Comparison of ENCODE assay signal across 18 cellular contexts in the genomic region with DNA sequence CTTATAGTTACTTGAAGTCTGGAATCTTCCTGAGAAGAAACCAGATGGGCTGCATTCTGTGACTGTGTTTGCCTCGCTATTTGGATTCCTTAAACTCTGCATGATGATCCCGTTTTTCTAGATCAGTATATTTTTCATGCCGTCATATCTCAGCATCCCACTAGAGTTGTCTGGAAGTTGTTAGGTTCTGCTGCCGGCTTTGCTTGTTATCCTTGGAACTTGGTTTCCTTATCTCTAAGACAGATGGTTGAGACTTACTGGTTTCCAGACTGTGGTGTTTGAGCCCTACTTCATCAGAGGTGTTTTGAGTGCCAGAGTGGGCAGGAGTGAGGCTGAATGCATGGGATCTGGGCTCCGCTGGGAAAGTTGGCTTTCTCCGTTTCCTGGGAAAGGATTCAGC. TPM values are rescaled to one million over a fixed set of nuclear protein-coding genes. Genes with fewer than 3 reads are reported as not detected.
DNase-seq lines count a peak whose midpoint lies in the region; ATAC-seq and TF ChIP-seq lines count a peak whose summit lies in the region.
"Had no signal": no experiment of that assay in that cellular context is flagged by ENCODE, and none has a peak within 500 bp of the region (broad histone marks: within the 10 kb centered on the region; RNA-seq: fewer than 3 reads in every experiment).

No MANE protein-coding gene starts in this region.

- H3K79me2 ChIP-seq in SK-N-SH (ENCODE audit: insufficient read depth), result peaks cover 6% of the 10 kb centered on the region; the same call in 1 of the 2 replicates

- H3K27ac ChIP-seq in BLaER1 treated with 17β-estradiol and CSF1 and Interleukin-3, amounts not matched to agents 10 nM and 100 nM, result peak overlapping the region in 4 of 11 experiments; percentile 9 to 30 (median 14); a peak in 2 of 22 replicates
- peak overlapping the region; percentile 30 to 68 for H3K27ac ChIP-seq in coronary artery
- H3K27ac ChIP-seq in SK-N-SH (ENCODE audit: low read depth in 2 of 2, low read length in 1 of 2), result no peak overlapping the region

- H3K36me3 Mint-ChIP-seq in T-helper 17 cell (ENCODE audit: low read depth), result peaks cover 9% of the 10 kb centered on the region
- H3K36me3 Mint-ChIP-seq in neural crest cell (ENCODE audit: low read depth), result no peaks in the 10 kb centered on the region

- no peaks in the 10 kb centered on the region for H3K27me3 ChIP-seq in BLaER1 treated with 17β-estradiol and CSF1 and Interleukin-3, amounts not matched to agents 10 nM and 100 nM
- H3K27me3 ChIP-seq in SK-N-SH (ENCODE audit: insufficient read depth), result no peaks in the 10 kb centered on the region

- peak overlapping the region in 1 of 11 experiments; percentile 31; a peak in 1 of 22 replicates for H3K9ac ChIP-seq in BLaER1 treated with 17β-estradiol and CSF1 and Interleukin-3, amounts not matched to agents 10 nM and 100 nM
- no peak overlapping the region for H3K9ac ChIP-seq in SK-N-SH

- no peak for TF ChIP-seq EP300 in SK-N-SH (IDR thresholded peaks at IDR 0.05; ENCODE audit: borderline replicate concordance in 1 of 2, low read depth in 1 of 2, low read length in 1 of 2)

- CTCF ChIA-PET in SK-N-SH (lab: Yijun Ruan, JAX), result interaction anchor here (1.0 to 1.3 kb wide), 2 partner anchors 29 to 51 kb away, joined by 4 to 5 read pairs; a partner anchor contains a TSS

- H3K4me3 Mint-ChIP-seq in T-helper 17 cell (no peak overlapping the region), neural crest cell (no peak overlapping the region)
- H3K4me3 Mint-ChIP-seq: CD4-positive, alpha-beta T cell had no signal

- ATAC-seq in T-helper 17 cell, result no peak
- ATAC-seq in HG03175 (IDR thresholded peaks at IDR 0.05; ENCODE audit: unreplicated experiment), result no peak
- ATAC-seq: HCT116 had no signal

- H4K20me1 ChIP-seq in BLaER1 treated with 17β-estradiol and CSF1 and Interleukin-3, amounts not matched to agents 10 nM and 100 nM, result peaks cover 0 to 17% (median 4%) of the 10 kb centered on the region in 11 experiments; a peak in 8 of 22 replicates
- H4K20me1 ChIP-seq in SK-N-SH (ENCODE audit: insufficient read depth), result no peaks in the 10 kb centered on the region

- H3K9me3 Mint-ChIP-seq in neural crest cell, result no peaks in the 10 kb centered on the region
- H3K9me3 Mint-ChIP-seq: CD4-positive, alpha-beta T cell had no signal

- no peak for TF ChIP-seq RAD21 in SK-N-SH (IDR thresholded peaks at IDR 0.05; ENCODE audit: low read length)

- H3K4me1 Mint-ChIP-seq in T-helper 17 cell, result peaks cover 10% of the 10 kb centered on the region
- H3K4me1 Mint-ChIP-seq in neural crest cell, result peaks cover 10% of the 10 kb centered on the region

- POLR2A ChIA-PET in SK-N-SH (lab: Yijun Ruan, JAX), result no interaction called here

- H3K4me1 ChIP-seq in BLaER1 treated with 17β-estradiol and CSF1 and Interleukin-3, amounts not matched to agents 10 nM and 100 nM, result peaks cover 63 to 87% (median 75%) of the 10 kb centered on the region in 10 experiments
- peaks cover 0 to 8% of the 10 kb centered on the region in 2 experiments; a peak in 1 of 4 replicates for H3K4me1 ChIP-seq in SK-N-SH (ENCODE audit: control insufficient read depth in 1 of 2, insufficient read depth in 2 of 2, low read depth in 1 of 2, low read length in 1 of 2)

- TF ChIP-seq CTCF in coronary artery (IDR thresholded peaks at IDR 0.05), result no peak
- no peak for TF ChIP-seq CTCF in neural crest cell (conservative IDR thresholded peaks at IDR 0.05)
- no peak for TF ChIP-seq CTCF in SK-N-SH (IDR thresholded peaks at IDR 0.05)

- H3F3A ChIP-seq in SK-N-SH (replicated peaks; ENCODE audit: insufficient read depth), result no peaks in the 10 kb centered on the region

- H3K27ac Mint-ChIP-seq in T-helper 17 cell (peak overlapping the region; percentile 80), neural crest cell (ENCODE audit: unreplicated experiment) (peak overlapping the region; percentile 66)
- H3K27ac Mint-ChIP-seq: CD4-positive, alpha-beta T cell had no signal

- H3K9me3 ChIP-seq in BLaER1 treated with 17β-estradiol and CSF1 and Interleukin-3, amounts not matched to agents 10 nM and 100 nM (replicated peaks in 1 of 11), result no peaks in the 10 kb centered on the region
- H3K9me3 ChIP-seq in T-helper 17 cell (ENCODE audit: control insufficient read depth, low read length, poor library complexity, severe bottlenecking), result no peaks in the 10 kb centered on the region
- H3K9me3 ChIP-seq in SK-N-SH, result no peaks in the 10 kb centered on the region

- H3K4me3 ChIP-seq in BLaER1 treated with 17β-estradiol and CSF1 and Interleukin-3, amounts not matched to agents 10 nM and 100 nM, result no peak overlapping the region
- no peak overlapping the region for H3K4me3 ChIP-seq in coronary artery
- no peak overlapping the region for H3K4me3 ChIP-seq in SK-N-SH (ENCODE audit: low read depth in 2 of 2, low read length in 1 of 2)

- no peaks in the 10 kb centered on the region for H3K9me2 ChIP-seq in SK-N-SH

- H3K4me2 ChIP-seq in BLaER1 treated with 17β-estradiol and CSF1 and Interleukin-3, amounts not matched to agents 10 nM and 100 nM, result peak overlapping the region in 10 of 11 experiments; percentile 54 to 96 (median 80); a peak in 18 of 22 replicates
- H3K4me2 ChIP-seq in SK-N-SH, result no peak overlapping the region

- H3K27me3 Mint-ChIP-seq in T-helper 17 cell (no peaks in the 10 kb centered on the region), neural crest cell (ENCODE audit: low read depth) (no peaks in the 10 kb centered on the region)
- H3K27me3 Mint-ChIP-seq: CD4-positive, alpha-beta T cell had no signal

- 97% methylated on average over 6 of the region's 6 CpGs for WGBS in SK-N-SH (ENCODE audit: low lambda C conversion rate)

- H2AFZ ChIP-seq in SK-N-SH (ENCODE audit: low read depth), result no peak overlapping the region

- DNase-seq in T-helper 17 cell, result no peak
- no peak for DNase-seq in coronary artery (ENCODE audit: low spot score)
- no peak for DNase-seq in neural crest cell (ENCODE audit: low read depth, low spot score)
- no peak for DNase-seq in SK-N-SH
- no peak for DNase-seq in SIG-M5 treated with dmso at 0.1 percent for 504 hours (lab: John Stamatoyannopoulos, UW; ENCODE audit: unreplicated experiment)
- DNase-seq: ACHN; AML-193; Calu3; CD4-positive, alpha-beta T cell; DMS79; NCI-H1417 treated with DMSO at 0.1 percent for 48 hours; NCI-H1930; NCI-H446; NCI-H69; SHP77 had no signal

- peaks cover 41 to 78% (median 60%) of the 10 kb centered on the region in 11 experiments; a peak in 21 of 22 replicates for H3K36me3 ChIP-seq in BLaER1 treated with 17β-estradiol and CSF1 and Interleukin-3, amounts not matched to agents 10 nM and 100 nM
- peaks cover 11 to 29% of the 10 kb centered on the region in 2 experiments for H3K36me3 ChIP-seq in SK-N-SH (replicated peaks in 1 of 2; ENCODE audit: control insufficient read depth in 1 of 2, insufficient read depth in 2 of 2, low read length in 1 of 2)

TF ChIP-seq in SK-N-SH, 30 proteins besides CTCF, POLR2A, EP300 and RAD21:
- TF ChIP-seq, protein P1, sequence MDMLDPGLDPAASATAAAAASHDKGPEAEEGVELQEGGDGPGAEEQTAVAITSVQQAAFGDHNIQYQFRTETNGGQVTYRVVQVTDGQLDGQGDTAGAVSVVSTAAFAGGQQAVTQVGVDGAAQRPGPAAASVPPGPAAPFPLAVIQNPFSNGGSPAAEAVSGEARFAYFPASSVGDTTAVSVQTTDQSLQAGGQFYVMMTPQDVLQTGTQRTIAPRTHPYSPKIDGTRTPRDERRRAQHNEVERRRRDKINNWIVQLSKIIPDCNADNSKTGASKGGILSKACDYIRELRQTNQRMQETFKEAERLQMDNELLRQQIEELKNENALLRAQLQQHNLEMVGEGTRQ (IDR thresholded peaks at IDR 0.05; ENCODE audit: borderline replicate concordance, low read depth, low read length), result no peak
- TF ChIP-seq FOSL2 (IDR thresholded peaks at IDR 0.05; ENCODE audit: borderline replicate concordance, low read depth) (no peak), RXRA (IDR thresholded peaks at IDR 0.05; ENCODE audit: borderline replicate concordance, low read depth) (no peak), YY1 (IDR thresholded peaks at IDR 0.05; ENCODE audit: low read depth) (no peak), SMC3 (IDR thresholded peaks at IDR 0.05; ENCODE audit: low read depth, low read length) (no peak), CHD2 (IDR thresholded peaks at IDR 0.05; ENCODE audit: low read length, partially characterized antibody) (no peak)

RNA-seq across cellular contexts. Expression of a gene that starts 50.3 kb away (rescaled TPM):
- total RNA-seq in T-helper 17 cell (10 to 100 TPM; 75.3 to 86.9 TPM), neural crest cell (55.7 and 56.3 TPM in 2 replicates)
- 13.9 and 22.7 TPM in 2 replicates for polyA plus RNA-seq in SK-N-SH (2012; rRNA removed)
- polyA plus RNA-seq in SK-N-SH (2012; cell fraction: cytosol; rRNA removed), result 19.9 and 22.1 TPM in 2 replicates
- polyA plus RNA-seq in SK-N-SH (2012; cell fraction: nucleus; rRNA removed), result 6.1 and 12.3 TPM in 2 replicates

RNA-seq across cellular contexts. Expression of a gene that starts 57.3 kb away (rescaled TPM):
- total RNA-seq in T-helper 17 cell (10 to 100 TPM; 29.3 to 35.4 TPM), neural crest cell (314 and 316 TPM in 2 replicates)
- polyA plus RNA-seq in SK-N-SH (2012; rRNA removed), result 185 and 204 TPM in 2 replicates
- polyA plus RNA-seq in SK-N-SH (2012; cell fraction: cytosol; rRNA removed), result 197 and 205 TPM in 2 replicates
- 75.7 and 102 TPM in 2 replicates for polyA plus RNA-seq in SK-N-SH (2012; cell fraction: nucleus; rRNA removed)

Comparison
In these comparisons a context has a peak if more than half of its experiments do, and no peak if none do; other contexts are left out.
1. H3K27ac ChIP-seq: peak in coronary artery (2 of 2); none in SK-N-SH (0 of 2).